In the genomic region with DNA sequence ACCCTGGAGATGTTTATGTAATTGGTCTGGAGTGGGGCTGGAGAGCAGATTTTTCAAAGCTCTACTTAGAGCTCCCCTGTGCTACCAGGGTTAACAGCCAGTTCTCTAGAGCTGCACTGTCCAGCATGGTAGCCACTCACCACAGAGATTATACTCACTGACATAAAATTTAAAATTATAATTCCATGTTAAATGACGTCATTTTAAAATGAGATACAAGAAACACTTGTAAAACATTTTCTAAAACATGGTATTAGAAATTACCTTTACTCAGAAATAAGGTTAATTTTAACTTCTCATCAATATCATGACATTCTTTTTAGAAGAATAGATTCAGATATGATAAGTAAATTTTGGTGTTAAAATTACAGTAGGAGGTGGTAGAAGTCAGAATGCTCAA, we compare ENCODE assay signal across 34 cellular contexts.
"Had no signal": no experiment of that assay in that cellular context is flagged by ENCODE, and none has a peak within 500 bp of the region (broad histone marks: within the 10 kb centered on the region; RNA-seq: fewer than 3 reads in every experiment).

No MANE protein-coding gene starts in this region.

- ATAC-seq: activated CD8-positive, alpha-beta memory T cell treated with anti-CD3 and anti-CD28 coated beads, Interleukin-2, amount 10 ng/mL, durations not matched to agents 7 days and 5 days; activated CD8-positive, alpha-beta T cell treated with anti-CD3 and anti-CD28 coated beads for 36 hours; activated naive CD4-positive, alpha-beta T cell treated with anti-CD3 and anti-CD28 coated beads, Interleukin-2, amount 50 U/mL, for 72 hours; activated T-cell treated with anti-CD3 and anti-CD28 coated beads, Interleukin-2, amount 50 U/mL, for 4 hours; activated T-cell treated with anti-CD3 and anti-CD28 coated beads, Interleukin-2, amount 50 U/mL, for 72 hours; activated T-helper 17 cell treated with anti-CD3 and anti-CD28 coated beads, Interleukin-2, amount 50 U/mL, for 72 hours; body of pancreas had no signal

- H3K27me3 ChIP-seq: adrenal gland, body of pancreas, brain microvascular endothelial cell, breast epithelium had no signal

- DNase-seq: activated B cell treated with CpG ODN at 0.5 μM for 24 hours; activated CD4-positive, alpha-beta memory T cell treated with anti-CD3 and anti-CD28 coated beads for 36 hours; activated CD4-positive, alpha-beta T cell treated with anti-CD3 and anti-CD28 coated beads for 4 hours; activated CD4-positive, alpha-beta T cell treated with anti-CD3 and anti-CD28 coated beads, Interleukin-2, amount 10 ng/mL, durations not matched to agents 24 days and 14 days; activated CD4-positive, alpha-beta T cell treated with anti-CD3 and anti-CD28 coated beads, Interleukin-2, amount 50 U/mL, for 1 hour; activated CD4-positive, alpha-beta T cell treated with anti-CD3 and anti-CD28 coated beads, Interleukin-2, amount 50 U/mL, for 4 hours; activated CD4-positive, CD25-positive, alpha-beta regulatory T cell treated with anti-CD3 and anti-CD28 coated beads, Interleukin-2, amount 50 U/mL, for 72 hours; activated CD8-positive, alpha-beta memory T cell treated with anti-CD3 and anti-CD28 coated beads, Interleukin-2, amount 10 ng/mL, durations not matched to agents 7 days and 5 days; activated CD8-positive, alpha-beta memory T cell treated with anti-CD3 and anti-CD28 coated beads, Interleukin-2, amount 50 U/mL, for 48 hours; activated CD8-positive, alpha-beta T cell treated with anti-CD3 and anti-CD28 coated beads for 36 hours; activated effector memory CD4-positive, alpha-beta T cell treated with anti-CD3 and anti-CD28 coated beads, Interleukin-2, amount 50 U/mL, for 16 hours; activated gamma-delta T cell treated with Interleukin-2 at 50 U/mL for 16 hours; activated naive CD4-positive, alpha-beta T cell; activated naive CD4-positive, alpha-beta T cell treated with anti-CD3 and anti-CD28 coated beads for 36 hours; activated naive CD4-positive, alpha-beta T cell treated with anti-CD3 and anti-CD28 coated beads, Interleukin-2, amount 50 U/mL, for 16 hours; activated naive CD8-positive, alpha-beta T cell treated with anti-CD3 and anti-CD28 coated beads for 36 hours; activated T-cell treated with anti-CD3 and anti-CD28 coated beads, Interleukin-2, amount 50 U/mL, for 1 hour; activated T-cell treated with anti-CD3 and anti-CD28 coated beads, Interleukin-2, amount 50 U/mL, for 4 hours; activated T-cell treated with anti-CD3 and anti-CD28 coated beads, Interleukin-2, amount 50 U/mL, for 72 hours; adrenal gland; amniotic stem cell; aorta; body of pancreas; brain microvascular endothelial cell; central memory CD4-positive, alpha-beta T cell; T-helper 1 cell; T-helper 2 cell; T-helper 9 cell had no signal

- H3K4me3 ChIP-seq: adrenal gland, body of pancreas, breast epithelium had no signal

- H3K27ac ChIP-seq: adrenal gland, body of pancreas, brain microvascular endothelial cell, breast epithelium, VCaP had no signal

- H3K36me3 ChIP-seq: adrenal gland, brain microvascular endothelial cell, breast epithelium had no signal

- H3K9me3 ChIP-seq: adrenal gland, body of pancreas, breast epithelium had no signal

- FAIRE-seq: astrocyte, TTC549 had no signal

- H3K4me1 ChIP-seq: adrenal gland, body of pancreas, breast epithelium had no signal
